Comparison of ENCODE assay signal across 1 cellular context in the genomic region with DNA sequence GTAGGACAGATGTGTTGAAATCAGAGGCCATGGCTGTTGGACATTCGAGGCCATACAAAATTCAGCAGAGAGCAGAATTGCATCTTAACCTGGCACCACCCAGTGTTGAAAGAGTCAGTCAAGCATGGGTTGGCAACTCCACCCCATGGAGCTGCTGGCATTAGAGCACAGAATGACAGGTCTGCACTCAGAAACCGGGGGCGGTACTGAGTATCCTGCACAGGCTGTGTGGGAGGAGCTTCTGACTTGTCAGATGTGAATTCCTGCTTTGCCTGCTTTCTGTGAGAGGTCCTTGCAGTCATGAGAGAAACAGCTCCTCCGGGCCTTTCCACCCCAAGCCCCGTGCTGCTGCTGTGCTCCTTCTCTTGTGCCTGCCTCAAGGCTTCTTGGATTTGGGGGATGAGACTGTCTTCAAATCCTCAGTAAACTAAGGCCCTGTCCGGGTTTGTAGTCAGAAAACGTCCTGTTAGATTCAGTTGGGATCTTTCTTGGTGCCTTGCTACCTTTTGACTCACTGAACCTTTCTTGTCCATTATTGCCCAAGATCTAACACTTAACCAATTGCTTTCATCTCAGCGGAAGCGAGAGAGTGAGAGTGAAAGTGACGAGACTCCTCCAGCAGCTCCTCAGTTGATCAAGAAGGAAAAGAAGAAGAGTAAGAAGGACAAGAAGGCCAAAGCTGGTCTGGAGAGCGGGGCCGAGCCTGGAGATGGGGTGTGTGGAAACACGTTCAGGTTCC.
TF ChIP-seq lines count a peak whose summit lies in the region.

No MANE protein-coding gene starts in this region.

TF ChIP-seq in GM12878, 131 proteins besides CTCF, POLR2A, EP300 and RAD21:
- TF ChIP-seq ATF7 (IDR thresholded peaks at IDR 0.05; ENCODE audit: low read depth) (no peak), CHD2 (IDR thresholded peaks at IDR 0.05; ENCODE audit: borderline replicate concordance, low read depth, low read length) (no peak), NFXL1 (IDR thresholded peaks at IDR 0.05; ENCODE audit: borderline replicate concordance) (no peak), SREBF1 (IDR thresholded peaks at IDR 0.05; ENCODE audit: low read length) (no peak), SMARCA5 (IDR thresholded peaks at IDR 0.05) (no peak)
- TF ChIP-seq, protein P1, sequence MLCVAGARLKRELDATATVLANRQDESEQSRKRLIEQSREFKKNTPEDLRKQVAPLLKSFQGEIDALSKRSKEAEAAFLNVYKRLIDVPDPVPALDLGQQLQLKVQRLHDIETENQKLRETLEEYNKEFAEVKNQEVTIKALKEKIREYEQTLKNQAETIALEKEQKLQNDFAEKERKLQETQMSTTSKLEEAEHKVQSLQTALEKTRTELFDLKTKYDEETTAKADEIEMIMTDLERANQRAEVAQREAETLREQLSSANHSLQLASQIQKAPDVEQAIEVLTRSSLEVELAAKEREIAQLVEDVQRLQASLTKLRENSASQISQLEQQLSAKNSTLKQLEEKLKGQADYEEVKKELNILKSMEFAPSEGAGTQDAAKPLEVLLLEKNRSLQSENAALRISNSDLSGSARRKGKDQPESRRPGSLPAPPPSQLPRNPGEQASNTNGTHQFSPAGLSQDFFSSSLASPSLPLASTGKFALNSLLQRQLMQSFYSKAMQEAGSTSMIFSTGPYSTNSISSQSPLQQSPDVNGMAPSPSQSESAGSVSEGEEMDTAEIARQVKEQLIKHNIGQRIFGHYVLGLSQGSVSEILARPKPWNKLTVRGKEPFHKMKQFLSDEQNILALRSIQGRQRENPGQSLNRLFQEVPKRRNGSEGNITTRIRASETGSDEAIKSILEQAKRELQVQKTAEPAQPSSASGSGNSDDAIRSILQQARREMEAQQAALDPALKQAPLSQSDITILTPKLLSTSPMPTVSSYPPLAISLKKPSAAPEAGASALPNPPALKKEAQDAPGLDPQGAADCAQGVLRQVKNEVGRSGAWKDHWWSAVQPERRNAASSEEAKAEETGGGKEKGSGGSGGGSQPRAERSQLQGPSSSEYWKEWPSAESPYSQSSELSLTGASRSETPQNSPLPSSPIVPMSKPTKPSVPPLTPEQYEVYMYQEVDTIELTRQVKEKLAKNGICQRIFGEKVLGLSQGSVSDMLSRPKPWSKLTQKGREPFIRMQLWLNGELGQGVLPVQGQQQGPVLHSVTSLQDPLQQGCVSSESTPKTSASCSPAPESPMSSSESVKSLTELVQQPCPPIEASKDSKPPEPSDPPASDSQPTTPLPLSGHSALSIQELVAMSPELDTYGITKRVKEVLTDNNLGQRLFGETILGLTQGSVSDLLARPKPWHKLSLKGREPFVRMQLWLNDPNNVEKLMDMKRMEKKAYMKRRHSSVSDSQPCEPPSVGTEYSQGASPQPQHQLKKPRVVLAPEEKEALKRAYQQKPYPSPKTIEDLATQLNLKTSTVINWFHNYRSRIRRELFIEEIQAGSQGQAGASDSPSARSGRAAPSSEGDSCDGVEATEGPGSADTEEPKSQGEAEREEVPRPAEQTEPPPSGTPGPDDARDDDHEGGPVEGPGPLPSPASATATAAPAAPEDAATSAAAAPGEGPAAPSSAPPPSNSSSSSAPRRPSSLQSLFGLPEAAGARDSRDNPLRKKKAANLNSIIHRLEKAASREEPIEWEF (IDR thresholded peaks at IDR 0.05; ENCODE audit: insufficient replicate concordance, low read depth, low read length): no peak
- TF ChIP-seq, protein P2, sequence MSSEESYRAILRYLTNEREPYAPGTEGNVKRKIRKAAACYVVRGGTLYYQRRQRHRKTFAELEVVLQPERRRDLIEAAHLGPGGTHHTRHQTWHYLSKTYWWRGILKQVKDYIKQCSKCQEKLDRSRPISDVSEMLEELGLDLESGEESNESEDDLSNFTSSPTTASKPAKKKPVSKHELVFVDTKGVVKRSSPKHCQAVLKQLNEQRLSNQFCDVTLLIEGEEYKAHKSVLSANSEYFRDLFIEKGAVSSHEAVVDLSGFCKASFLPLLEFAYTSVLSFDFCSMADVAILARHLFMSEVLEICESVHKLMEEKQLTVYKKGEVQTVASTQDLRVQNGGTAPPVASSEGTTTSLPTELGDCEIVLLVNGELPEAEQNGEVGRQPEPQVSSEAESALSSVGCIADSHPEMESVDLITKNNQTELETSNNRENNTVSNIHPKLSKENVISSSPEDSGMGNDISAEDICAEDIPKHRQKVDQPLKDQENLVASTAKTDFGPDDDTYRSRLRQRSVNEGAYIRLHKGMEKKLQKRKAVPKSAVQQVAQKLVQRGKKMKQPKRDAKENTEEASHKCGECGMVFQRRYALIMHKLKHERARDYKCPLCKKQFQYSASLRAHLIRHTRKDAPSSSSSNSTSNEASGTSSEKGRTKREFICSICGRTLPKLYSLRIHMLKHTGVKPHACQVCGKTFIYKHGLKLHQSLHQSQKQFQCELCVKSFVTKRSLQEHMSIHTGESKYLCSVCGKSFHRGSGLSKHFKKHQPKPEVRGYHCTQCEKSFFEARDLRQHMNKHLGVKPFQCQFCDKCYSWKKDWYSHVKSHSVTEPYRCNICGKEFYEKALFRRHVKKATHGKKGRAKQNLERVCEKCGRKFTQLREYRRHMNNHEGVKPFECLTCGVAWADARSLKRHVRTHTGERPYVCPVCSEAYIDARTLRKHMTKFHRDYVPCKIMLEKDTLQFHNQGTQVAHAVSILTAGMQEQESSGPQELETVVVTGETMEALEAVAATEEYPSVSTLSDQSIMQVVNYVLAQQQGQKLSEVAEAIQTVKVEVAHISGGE (CRISPR knock-in tag; IDR thresholded peaks at IDR 0.05): no peak
- TF ChIP-seq, protein P3, sequence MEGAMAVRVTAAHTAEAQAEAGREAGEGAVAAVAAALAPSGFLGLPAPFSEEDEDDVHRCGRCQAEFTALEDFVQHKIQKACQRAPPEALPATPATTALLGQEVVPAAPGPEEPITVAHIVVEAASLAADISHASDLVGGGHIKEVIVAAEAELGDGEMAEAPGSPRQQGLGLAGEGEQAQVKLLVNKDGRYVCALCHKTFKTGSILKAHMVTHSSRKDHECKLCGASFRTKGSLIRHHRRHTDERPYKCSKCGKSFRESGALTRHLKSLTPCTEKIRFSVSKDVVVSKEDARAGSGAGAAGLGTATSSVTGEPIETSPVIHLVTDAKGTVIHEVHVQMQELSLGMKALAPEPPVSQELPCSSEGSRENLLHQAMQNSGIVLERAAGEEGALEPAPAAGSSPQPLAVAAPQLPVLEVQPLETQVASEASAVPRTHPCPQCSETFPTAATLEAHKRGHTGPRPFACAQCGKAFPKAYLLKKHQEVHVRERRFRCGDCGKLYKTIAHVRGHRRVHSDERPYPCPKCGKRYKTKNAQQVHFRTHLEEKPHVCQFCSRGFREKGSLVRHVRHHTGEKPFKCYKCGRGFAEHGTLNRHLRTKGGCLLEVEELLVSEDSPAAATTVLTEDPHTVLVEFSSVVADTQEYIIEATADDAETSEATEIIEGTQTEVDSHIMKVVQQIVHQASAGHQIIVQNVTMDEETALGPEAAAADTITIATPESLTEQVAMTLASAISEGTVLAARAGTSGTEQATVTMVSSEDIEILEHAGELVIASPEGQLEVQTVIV (IDR thresholded peaks at IDR 0.05; ENCODE audit: borderline replicate concordance, partially characterized antibody): no peak
- TF ChIP-seq, protein P4, sequence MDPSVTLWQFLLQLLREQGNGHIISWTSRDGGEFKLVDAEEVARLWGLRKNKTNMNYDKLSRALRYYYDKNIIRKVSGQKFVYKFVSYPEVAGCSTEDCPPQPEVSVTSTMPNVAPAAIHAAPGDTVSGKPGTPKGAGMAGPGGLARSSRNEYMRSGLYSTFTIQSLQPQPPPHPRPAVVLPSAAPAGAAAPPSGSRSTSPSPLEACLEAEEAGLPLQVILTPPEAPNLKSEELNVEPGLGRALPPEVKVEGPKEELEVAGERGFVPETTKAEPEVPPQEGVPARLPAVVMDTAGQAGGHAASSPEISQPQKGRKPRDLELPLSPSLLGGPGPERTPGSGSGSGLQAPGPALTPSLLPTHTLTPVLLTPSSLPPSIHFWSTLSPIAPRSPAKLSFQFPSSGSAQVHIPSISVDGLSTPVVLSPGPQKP (IDR thresholded peaks at IDR 0.05; ENCODE audit: low read depth, low read length): no peak
